Comparison of ENCODE assay signal across 20 cellular contexts in genomic region chr14:99581371-99581770, GRCh38. TPM values are rescaled to one million over a fixed set of nuclear protein-coding genes. Genes with fewer than 3 reads are reported as not detected.
DNase-seq lines count a peak whose midpoint lies in the region; ATAC-seq and TF ChIP-seq lines count a peak whose summit lies in the region.
"Had no signal": no experiment of that assay in that cellular context is flagged by ENCODE, and none has a peak within 500 bp of the region (broad histone marks: within the 10 kb centered on the region; RNA-seq: fewer than 3 reads in every experiment).

No MANE protein-coding gene starts in this region.

- no peaks in the 10 kb centered on the region for H3F3A ChIP-seq in GM23338 (replicated peaks; ENCODE audit: low read depth)
- H3F3A ChIP-seq in MM.1S (ENCODE audit: insufficient read depth, low read length), result no peaks in the 10 kb centered on the region

- no peak for DNase-seq in GM23338 (ENCODE audit: low spot score)
- DNase-seq in astrocyte of the hippocampus (ENCODE audit: low read depth, low spot score), result peak; percentile 61
- no peak for DNase-seq in DMS53 treated with DMSO at 0.1 percent for 48 hours (lab: John Stamatoyannopoulos, UW; ENCODE audit: unreplicated experiment)
- DNase-seq in MM.1S, result no peak
- no peak for DNase-seq in NCI-H2081 treated with DMSO at 0.1 percent for 48 hours (lab: John Stamatoyannopoulos, UW)
- DNase-seq in HT-29 (ENCODE audit: low spot score), result no peak
- DNase-seq: activated CD4-positive, alpha-beta T cell treated with anti-CD3 and anti-CD28 coated beads, Interleukin-2, amount 10 ng/mL, durations not matched to agents 24 days and 14 days; activated naive CD8-positive, alpha-beta T cell treated with anti-CD3 and anti-CD28 coated beads, Interleukin-2, amount 50 U/mL, for 24 hours; cortex of kidney; DMS79; NCI-H1417 treated with DMSO at 0.1 percent for 48 hours; NCI-H526 treated with DMSO at 0.1 percent for 48 hours; occipital lobe; right cardiac atrium; SHP77; T-cell had no signal

- H4K20me1 ChIP-seq in GM23338 (replicated peaks; ENCODE audit: insufficient read depth), result peaks cover 4% of the 10 kb centered on the region; the same call in 1 of the 2 replicates
- no peaks in the 10 kb centered on the region for H4K20me1 ChIP-seq in MM.1S (ENCODE audit: insufficient read depth, low read length)

- H3K9me3 Mint-ChIP-seq in GM23338, result no peaks in the 10 kb centered on the region
- H3K9me3 Mint-ChIP-seq: activated CD4-positive, alpha-beta T cell treated with anti-CD3 and anti-CD28 coated beads, Interleukin-2, amount 10 ng/mL, durations not matched to agents 24 days and 14 days; activated naive CD8-positive, alpha-beta T cell treated with anti-CD3 and anti-CD28 coated beads, Interleukin-2, amount 50 U/mL, for 24 hours; activated T-helper 2 cell treated with anti-CD3 and anti-CD28 coated beads, Interferon-gamma antibody, Interleukin-2, Interleukin-4, amounts not matched to agents 10 μg/mL and 5 μg/mL and 100 μg/mL, durations not matched to agents 14 hours and 24 hours and 36 hours; T-cell had no signal

- TF ChIP-seq CTCF in GM23338 (conservative IDR thresholded peaks at IDR 0.05; ENCODE audit: low read depth in 2 of 2), result no peak
- TF ChIP-seq CTCF in MM.1S (IDR thresholded peaks at IDR 0.05; ENCODE audit: low read length), result no peak

- H3K4me1 Mint-ChIP-seq in GM23338, result peaks cover 25% of the 10 kb centered on the region
- H3K4me1 Mint-ChIP-seq: activated CD4-positive, alpha-beta T cell treated with anti-CD3 and anti-CD28 coated beads, Interleukin-2, amount 10 ng/mL, durations not matched to agents 24 days and 14 days; activated naive CD8-positive, alpha-beta T cell treated with anti-CD3 and anti-CD28 coated beads, Interleukin-2, amount 50 U/mL, for 24 hours had no signal

- no peak overlapping the region for H3K27ac Mint-ChIP-seq in GM23338
- H3K27ac Mint-ChIP-seq: activated CD4-positive, alpha-beta T cell treated with anti-CD3 and anti-CD28 coated beads, Interleukin-2, amount 10 ng/mL, durations not matched to agents 24 days and 14 days; activated naive CD8-positive, alpha-beta T cell treated with anti-CD3 and anti-CD28 coated beads, Interleukin-2, amount 50 U/mL, for 24 hours; activated T-helper 2 cell treated with anti-CD3 and anti-CD28 coated beads, Interferon-gamma antibody, Interleukin-2, Interleukin-4, amounts not matched to agents 10 μg/mL and 5 μg/mL and 100 μg/mL, durations not matched to agents 14 hours and 24 hours and 36 hours; T-cell had no signal

- H3K27me3 Mint-ChIP-seq in GM23338 (ENCODE audit: insufficient read depth, low read depth, poor library complexity), result peaks cover 3% of the 10 kb centered on the region
- H3K27me3 Mint-ChIP-seq: activated CD4-positive, alpha-beta T cell treated with anti-CD3 and anti-CD28 coated beads, Interleukin-2, amount 10 ng/mL, durations not matched to agents 24 days and 14 days; activated naive CD8-positive, alpha-beta T cell treated with anti-CD3 and anti-CD28 coated beads, Interleukin-2, amount 50 U/mL, for 24 hours; T-cell had no signal

- H3K9me3 ChIP-seq in mesodermal cell (ENCODE audit: control insufficient read depth, low read length) (no peaks in the 10 kb centered on the region), stomach smooth muscle (ENCODE audit: control insufficient read depth in 2 of 2, low read length in 2 of 2) (no peaks in the 10 kb centered on the region), MM.1S (replicated peaks; ENCODE audit: insufficient read depth, low read length) (no peaks in the 10 kb centered on the region)
- H3K9me3 ChIP-seq: thoracic aorta had no signal

- H3K4me2 ChIP-seq in GM23338, result no peak overlapping the region
- no peak overlapping the region for H3K4me2 ChIP-seq in MM.1S (ENCODE audit: low read depth, low read length)

- WGBS in mesodermal cell (ENCODE audit: insufficient coverage in 2 of 2), 2 experiments, result 79 to 81% methylated on average over 15 to 16 of the region's 16 CpGs

- H3K79me2 ChIP-seq in GM23338 (replicated peaks; ENCODE audit: insufficient read depth), result peaks cover 45% of the 10 kb centered on the region
- no peaks in the 10 kb centered on the region for H3K79me2 ChIP-seq in MM.1S (ENCODE audit: low read length)

- H3K27me3 ChIP-seq in GM23338 (ENCODE audit: insufficient read depth), result no peaks in the 10 kb centered on the region
- H3K27me3 ChIP-seq in stomach smooth muscle (ENCODE audit: control insufficient read depth in 1 of 2, insufficient read depth in 2 of 2, low read length in 2 of 2), result no peaks in the 10 kb centered on the region
- H3K27me3 ChIP-seq in MM.1S (replicated peaks; ENCODE audit: insufficient read depth, low read length), result no peaks in the 10 kb centered on the region

- no peaks in the 10 kb centered on the region for H3K36me3 ChIP-seq in GM23338 (ENCODE audit: insufficient read depth)
- no peaks in the 10 kb centered on the region for H3K36me3 ChIP-seq in mesodermal cell (ENCODE audit: control insufficient read depth, insufficient read depth, low read length)
- peaks cover 0 to 2% of the 10 kb centered on the region in 2 donors for H3K36me3 ChIP-seq in stomach smooth muscle (ENCODE audit: control insufficient read depth in 2 of 2, insufficient read depth in 2 of 2, low read length in 2 of 2)
- no peaks in the 10 kb centered on the region for H3K36me3 ChIP-seq in MM.1S (replicated peaks; ENCODE audit: insufficient read depth, low read length)
- H3K36me3 ChIP-seq: thoracic aorta had no signal

- no peak overlapping the region for H2AFZ ChIP-seq in GM23338
- H2AFZ ChIP-seq in MM.1S (ENCODE audit: low read length), result no peak overlapping the region

- no peaks in the 10 kb centered on the region for H3K36me3 Mint-ChIP-seq in GM23338 (ENCODE audit: low read depth)
- H3K36me3 Mint-ChIP-seq: T-cell had no signal

- peaks cover 14% of the 10 kb centered on the region; the same call in 1 of the 2 replicates for H3K4me1 ChIP-seq in GM23338 (ENCODE audit: insufficient read depth)
- peaks cover 39% of the 10 kb centered on the region for H3K4me1 ChIP-seq in mesodermal cell (ENCODE audit: control insufficient read depth, insufficient read depth, low read length, poor library complexity, severe bottlenecking)
- H3K4me1 ChIP-seq in stomach smooth muscle (ENCODE audit: control insufficient read depth, insufficient read depth, low read length), result peaks cover 67% of the 10 kb centered on the region
- no peaks in the 10 kb centered on the region for H3K4me1 ChIP-seq in MM.1S (ENCODE audit: low read length)

- H3K27ac ChIP-seq in GM23338 (ENCODE audit: low read depth), result no peak overlapping the region
- peak overlapping the region; percentile 69 for H3K27ac ChIP-seq in mesodermal cell (ENCODE audit: low read depth, low read length, severe bottlenecking)
- peak overlapping the region; percentile 46 for H3K27ac ChIP-seq in stomach smooth muscle (ENCODE audit: low read length)
- no peak overlapping the region for H3K27ac ChIP-seq in MM.1S (ENCODE audit: low read length)
- H3K27ac ChIP-seq: thoracic aorta had no signal

- no peak overlapping the region for H3K9ac ChIP-seq in stomach smooth muscle (ENCODE audit: low read length in 2 of 2)
- no peak overlapping the region for H3K9ac ChIP-seq in MM.1S (ENCODE audit: low read length)

- ATAC-seq in GM23338, result peak; percentile 17
- ATAC-seq: activated naive CD8-positive, alpha-beta T cell treated with anti-CD3 and anti-CD28 coated beads, Interleukin-2, amount 50 U/mL, for 24 hours; right cardiac atrium; T-cell had no signal

- H3K9me2 ChIP-seq in GM23338 (ENCODE audit: insufficient read depth) (no peaks in the 10 kb centered on the region), MM.1S (replicated peaks; ENCODE audit: insufficient read depth, low read length) (no peaks in the 10 kb centered on the region)

- H3K4me3 Mint-ChIP-seq in GM23338, result no peak overlapping the region
- H3K4me3 Mint-ChIP-seq: activated CD4-positive, alpha-beta T cell treated with anti-CD3 and anti-CD28 coated beads, Interleukin-2, amount 10 ng/mL, durations not matched to agents 24 days and 14 days; activated naive CD8-positive, alpha-beta T cell treated with anti-CD3 and anti-CD28 coated beads, Interleukin-2, amount 50 U/mL, for 24 hours; T-cell had no signal

- no peak overlapping the region for H3K4me3 ChIP-seq in GM23338
- no peak overlapping the region for H3K4me3 ChIP-seq in mesodermal cell (ENCODE audit: extremely low read depth, insufficient read depth, low read length, poor library complexity, severe bottlenecking)
- H3K4me3 ChIP-seq in stomach smooth muscle (ENCODE audit: low read length in 2 of 2), result no peak overlapping the region
- no peak overlapping the region for H3K4me3 ChIP-seq in MM.1S (ENCODE audit: low read length)
- H3K4me3 ChIP-seq: thoracic aorta had no signal

RNA-seq across cellular contexts. Expression of gene CCDC85C, which starts 22.6 kb away (rescaled TPM):
- total RNA-seq in GM23338 (2014; rRNA removed; shearing (Covaris generic)), result 24.9 and 26.8 TPM in 2 replicates
- polyA plus RNA-seq in GM23338 (2016; fragmentation: Nextera tagmentation; extraction: Ambion mirVana), result 4.5 and 6.5 TPM in 2 replicates
- 16.8 TPM for polyA plus RNA-seq in mesodermal cell (2013, experiment 1 of 2)
- 17.4 TPM for polyA plus RNA-seq in mesodermal cell (2013, experiment 2 of 2)
- 23.8 and 30.7 TPM in 2 replicates for total RNA-seq in HT-29 (2014; rRNA removed; shearing (Covaris generic))

Comparison
In these comparisons a context has a peak if more than half of its experiments do, and no peak if none do; other contexts are left out.
1. H3K27ac ChIP-seq: peak in mesodermal cell (single experiment) and stomach smooth muscle (single experiment); none in GM23338 (single experiment) and MM.1S (single experiment).